In the genomic region with DNA sequence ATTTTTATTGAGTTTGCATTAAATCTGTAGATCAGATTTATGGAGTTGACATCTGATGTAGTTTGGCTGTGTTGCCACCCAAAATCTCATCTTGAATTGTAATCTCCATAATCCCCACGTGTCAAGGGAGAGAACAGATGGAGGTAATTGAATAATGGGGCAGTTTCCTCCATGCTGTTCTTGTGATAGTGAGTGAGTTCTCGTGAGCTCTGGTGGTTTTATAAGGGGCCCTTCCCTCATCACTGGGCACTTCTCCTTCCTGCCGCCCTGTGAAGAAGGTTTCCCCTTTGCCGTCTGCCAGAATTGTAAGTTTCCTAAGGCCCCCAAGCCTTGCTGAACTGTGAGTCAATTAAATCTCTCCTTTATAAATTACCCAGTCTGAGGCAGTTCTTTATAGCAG, we compare ENCODE assay signal across 19 cellular contexts. TPM values are rescaled to one million over a fixed set of nuclear protein-coding genes. Genes with fewer than 3 reads are reported as not detected.
DNase-seq lines count a peak whose midpoint lies in the region; ATAC-seq and TF ChIP-seq lines count a peak whose summit lies in the region.
"Had no signal": no experiment of that assay in that cellular context is flagged by ENCODE, and none has a peak within 500 bp of the region (broad histone marks: within the 10 kb centered on the region; RNA-seq: fewer than 3 reads in every experiment).

No MANE protein-coding gene starts in this region.

- no peaks in the 10 kb centered on the region for H3K9me3 Mint-ChIP-seq in CD8-positive, alpha-beta memory T cell
- H3K9me3 Mint-ChIP-seq: activated T-helper 2 cell treated with anti-CD3 and anti-CD28 coated beads, Interferon-gamma antibody, Interleukin-2, Interleukin-4, amounts not matched to agents 10 μg/mL and 5 μg/mL and 100 μg/mL, durations not matched to agents 14 hours and 24 hours and 36 hours had no signal

- H3K4me1 Mint-ChIP-seq in CD8-positive, alpha-beta memory T cell, result peaks cover 0 to 8% (median 1%) of the 10 kb centered on the region in 3 donors
- H3K4me1 Mint-ChIP-seq in T-helper 17 cell, result peaks cover 2% of the 10 kb centered on the region
- H3K4me1 Mint-ChIP-seq: activated naive CD8-positive, alpha-beta T cell treated with anti-CD3 and anti-CD28 coated beads, Interleukin-2, amount 50 U/mL, for 24 hours had no signal

- CTCF ChIA-PET in CD8-positive, alpha-beta memory T cell (lab: Charles Lee), result interaction anchor here (1.3 kb wide), 1 partner anchor 9 kb away, joined by 4 read pairs; no protein-coding TSS in a partner anchor

- TF ChIP-seq CTCF in brain microvascular endothelial cell (IDR thresholded peaks at IDR 0.05; ENCODE audit: low read depth, low read length, missing control alignments), result no peak
- no peak for TF ChIP-seq CTCF in GM20000 (IDR thresholded peaks at IDR 0.05; ENCODE audit: extremely low read depth, missing control alignments)

- peaks cover 4% of the 10 kb centered on the region for H3K36me3 ChIP-seq in CD8-positive, alpha-beta memory T cell (ENCODE audit: insufficient read depth, low read length)
- H3K36me3 ChIP-seq in brain microvascular endothelial cell (replicated peaks), result peaks cover 7% of the 10 kb centered on the region
- H3K36me3 ChIP-seq: breast epithelium had no signal

- no peak for DNase-seq in CD8-positive, alpha-beta memory T cell
- DNase-seq in Kasumi-1 (lab: John Stamatoyannopoulos, UW), result peak; percentile 33 to 40
- no peak for DNase-seq in brain microvascular endothelial cell
- DNase-seq in retina, result peak; percentile 5
- no peak for DNase-seq in T-helper 17 cell
- no peak for DNase-seq in GM20000 (ENCODE audit: low spot score)
- DNase-seq: activated CD4-positive, alpha-beta T cell treated with anti-CD3 and anti-CD28 coated beads, Interleukin-2, amount 50 U/mL, for 1 hour; activated naive CD8-positive, alpha-beta T cell treated with anti-CD3 and anti-CD28 coated beads, Interleukin-2, amount 50 U/mL, for 24 hours; naive thymus-derived CD4-positive, alpha-beta T cell; NCI-H1092; NCI-H2029; NCI-H446; NK-92 treated with Interleukin-12 subunit alpha and Interleukin-12 subunit beta, amount 100 ng/mL, for 24 hours had no signal

- H3K36me3 Mint-ChIP-seq in CD8-positive, alpha-beta memory T cell, result peaks cover 12 to 49% (median 14%) of the 10 kb centered on the region in 3 donors
- H3K36me3 Mint-ChIP-seq in T-helper 17 cell (ENCODE audit: low read depth), result no peaks in the 10 kb centered on the region

- H3K27ac ChIP-seq in CD8-positive, alpha-beta memory T cell (ENCODE audit: low read depth, low read length), result no peak overlapping the region
- H3K27ac ChIP-seq in brain microvascular endothelial cell, result peak overlapping the region; percentile 2
- H3K27ac ChIP-seq: breast epithelium, coronary artery, parathyroid adenoma, VCaP had no signal

- ATAC-seq in T-helper 17 cell, result no peak
- ATAC-seq in GM21529 (IDR thresholded peaks at IDR 0.05; ENCODE audit: unreplicated experiment), result no peak
- ATAC-seq: activated naive CD8-positive, alpha-beta T cell treated with anti-CD3 and anti-CD28 coated beads, Interleukin-2, amount 50 U/mL, for 24 hours; naive thymus-derived CD4-positive, alpha-beta T cell had no signal

- in situ Hi-C loops in brain microvascular endothelial cell (cut with HindIII; ENCODE audit: low pct_ligation_motif_present, low sequenced_read_pairs), result loop anchor here (25.0 kb wide), 1 partner anchor 119 kb away; no protein-coding TSS in a partner anchor

- POLR2A ChIA-PET in CD8-positive, alpha-beta memory T cell (lab: Charles Lee), result no interaction called here

- no peaks in the 10 kb centered on the region for H3K27me3 ChIP-seq in CD8-positive, alpha-beta memory T cell (ENCODE audit: insufficient read depth, low read length, poor library complexity, severe bottlenecking)
- no peaks in the 10 kb centered on the region for H3K27me3 ChIP-seq in brain microvascular endothelial cell (replicated peaks)
- H3K27me3 ChIP-seq: breast epithelium had no signal

- no peak overlapping the region for H3K4me3 Mint-ChIP-seq in CD8-positive, alpha-beta memory T cell
- H3K4me3 Mint-ChIP-seq in T-helper 17 cell, result no peak overlapping the region
- H3K4me3 Mint-ChIP-seq: activated naive CD8-positive, alpha-beta T cell treated with anti-CD3 and anti-CD28 coated beads, Interleukin-2, amount 50 U/mL, for 24 hours; naive thymus-derived CD4-positive, alpha-beta T cell had no signal

- H3K4me3 ChIP-seq in CD8-positive, alpha-beta memory T cell (ENCODE audit: low read length), result no peak overlapping the region
- no peak overlapping the region for H3K4me3 ChIP-seq in brain microvascular endothelial cell (ENCODE audit: low read depth, low read length)
- H3K4me3 ChIP-seq: breast epithelium, coronary artery had no signal

- H3K27ac Mint-ChIP-seq in CD8-positive, alpha-beta memory T cell, result peak overlapping the region in 5 of 8 donors; percentile 11 to 46 (median 24)
- no peak overlapping the region for H3K27ac Mint-ChIP-seq in T-helper 17 cell
- H3K27ac Mint-ChIP-seq: activated naive CD8-positive, alpha-beta T cell treated with anti-CD3 and anti-CD28 coated beads, Interleukin-2, amount 50 U/mL, for 24 hours; activated T-helper 2 cell treated with anti-CD3 and anti-CD28 coated beads, Interferon-gamma antibody, Interleukin-2, Interleukin-4, amounts not matched to agents 10 μg/mL and 5 μg/mL and 100 μg/mL, durations not matched to agents 14 hours and 24 hours and 36 hours had no signal

- H3K4me1 ChIP-seq in CD8-positive, alpha-beta memory T cell (ENCODE audit: insufficient read depth, low read length), result no peaks in the 10 kb centered on the region
- H3K4me1 ChIP-seq: breast epithelium, parathyroid adenoma had no signal

- no peaks in the 10 kb centered on the region for H3K9me3 ChIP-seq in CD8-positive, alpha-beta memory T cell (ENCODE audit: low read length)
- no peaks in the 10 kb centered on the region for H3K9me3 ChIP-seq in T-helper 17 cell (ENCODE audit: control insufficient read depth, low read length, poor library complexity, severe bottlenecking)
- H3K9me3 ChIP-seq: breast epithelium had no signal

- no peaks in the 10 kb centered on the region for H3K27me3 Mint-ChIP-seq in CD8-positive, alpha-beta memory T cell
- no peaks in the 10 kb centered on the region for H3K27me3 Mint-ChIP-seq in T-helper 17 cell
- H3K27me3 Mint-ChIP-seq: activated naive CD8-positive, alpha-beta T cell treated with anti-CD3 and anti-CD28 coated beads, Interleukin-2, amount 50 U/mL, for 24 hours; naive thymus-derived CD4-positive, alpha-beta T cell had no signal

RNA-seq across cellular contexts. Expression of a gene that starts 32.2 kb away (rescaled TPM):
- 100 to 1,000 TPM; 101 to 104 TPM for total RNA-seq in CD8-positive, alpha-beta memory T cell
- 66.9 TPM for polyA plus RNA-seq in CD8-positive, alpha-beta memory T cell
- total RNA-seq in T-helper 17 cell, result 100 to 1,000 TPM in 1 of 2 donors, 10 to 100 TPM in 1; 91.9 to 115 TPM

Comparison
In these comparisons a context has a peak if more than half of its experiments do, and no peak if none do; other contexts are left out.
1. DNase-seq: peak in Kasumi-1 (2 of 2) and retina (single experiment); none in CD8-positive, alpha-beta memory T cell (0 of 5), brain microvascular endothelial cell (single experiment), T-helper 17 cell (0 of 3) and GM20000 (single experiment).